8 cellular contexts compared by ENCODE assay signal in genomic region chr1:183070923-183071618, GRCh38. TPM values are rescaled to one million over a fixed set of nuclear protein-coding genes. Genes with fewer than 3 reads are reported as not detected.
DNase-seq lines count a peak whose midpoint lies in the region; ATAC-seq lines count a peak whose summit lies in the region.

No MANE protein-coding gene starts in this region.

- ATAC-seq in GM18861 (IDR thresholded peaks at IDR 0.05; ENCODE audit: unreplicated experiment) (peak; percentile 87), HG02642 (IDR thresholded peaks at IDR 0.05; ENCODE audit: poor library complexity, unreplicated experiment) (peak; percentile 91)

- peak; percentile 95 for DNase-seq in NCI-H1048 (lab: John Stamatoyannopoulos, UW)
- DNase-seq in glomerular visceral epithelial cell (ENCODE audit: extremely low spot score), result peak; percentile 71
- no peak for DNase-seq in ureter (ENCODE audit: low spot score)
- DNase-seq in NCI-H510A treated with DMSO at 0.1 percent for 48 hours (lab: John Stamatoyannopoulos, UW), result no peak
- DNase-seq in NCI-H2227 treated with DMSO at 0.1 percent for 48 hours (lab: John Stamatoyannopoulos, UW), result no peak
- no peak for DNase-seq in central memory CD4-positive, alpha-beta T cell

RNA-seq across cellular contexts. Expression of gene LAMC1, which starts 47.9 kb away (rescaled TPM):
- 111 TPM for total RNA-seq in ureter

Comparison
In these comparisons a context has a peak if more than half of its experiments do, and no peak if none do; other contexts are left out.
1. DNase-seq: peak in NCI-H1048 (single experiment) and glomerular visceral epithelial cell (single experiment); none in ureter (single experiment), NCI-H510A treated with DMSO at 0.1 percent for 48 hours (single experiment), NCI-H2227 treated with DMSO at 0.1 percent for 48 hours (single experiment) and central memory CD4-positive, alpha-beta T cell (single experiment).